ENCODE assay signal across 17 cellular contexts in genomic region chr16:49129935-49130334, GRCh38.
"Had no signal": no experiment of that assay in that cellular context is flagged by ENCODE, and none has a peak within 500 bp of the region (broad histone marks: within the 10 kb centered on the region; RNA-seq: fewer than 3 reads in every experiment).

No MANE protein-coding gene starts in this region.

- H3K4me1 Mint-ChIP-seq: immature natural killer cell, nephron had no signal

- H3K36me3 ChIP-seq: gastrocnemius medialis, left lung, sigmoid colon, stomach, thoracic aorta had no signal

- ATAC-seq: esophagus mucosa, gastrocnemius medialis, left lung had no signal

- H3K36me3 Mint-ChIP-seq: immature natural killer cell had no signal

- DNase-seq: effector memory CD4-positive, alpha-beta T cell; gastrocnemius medialis; immature natural killer cell; left lung; mesenchymal stem cell; midbrain; posterior cingulate gyrus; sigmoid colon; stimulated activated CD4-positive, alpha-beta T cell treated with anti-CD3 and anti-CD28 coated beads, Interleukin-2, amount 100 ng/mL, for 24 hours; stimulated activated naive CD4-positive, alpha-beta T cell; stomach; trophoblast cell had no signal

- H3K9me3 Mint-ChIP-seq: nephron had no signal

- H3K27me3 ChIP-seq: gastrocnemius medialis, left lung, sigmoid colon, stomach had no signal

- H3K4me3 Mint-ChIP-seq: immature natural killer cell, nephron had no signal

- H3K4me1 ChIP-seq: gastrocnemius medialis, left lung, stomach had no signal

- H3K4me3 ChIP-seq: gastrocnemius medialis, left lung, lung, sigmoid colon, skin epidermis, stomach, thoracic aorta had no signal

- H3K9me3 ChIP-seq: gastrocnemius medialis, left lung, sigmoid colon, stomach, thoracic aorta had no signal

- H3K27ac Mint-ChIP-seq: immature natural killer cell, nephron had no signal

- H3K27ac ChIP-seq: gastrocnemius medialis, left lung, sigmoid colon, skin epidermis, stomach, thoracic aorta had no signal
